Comparison of ENCODE assay signal across 29 cellular contexts in the genomic region with DNA sequence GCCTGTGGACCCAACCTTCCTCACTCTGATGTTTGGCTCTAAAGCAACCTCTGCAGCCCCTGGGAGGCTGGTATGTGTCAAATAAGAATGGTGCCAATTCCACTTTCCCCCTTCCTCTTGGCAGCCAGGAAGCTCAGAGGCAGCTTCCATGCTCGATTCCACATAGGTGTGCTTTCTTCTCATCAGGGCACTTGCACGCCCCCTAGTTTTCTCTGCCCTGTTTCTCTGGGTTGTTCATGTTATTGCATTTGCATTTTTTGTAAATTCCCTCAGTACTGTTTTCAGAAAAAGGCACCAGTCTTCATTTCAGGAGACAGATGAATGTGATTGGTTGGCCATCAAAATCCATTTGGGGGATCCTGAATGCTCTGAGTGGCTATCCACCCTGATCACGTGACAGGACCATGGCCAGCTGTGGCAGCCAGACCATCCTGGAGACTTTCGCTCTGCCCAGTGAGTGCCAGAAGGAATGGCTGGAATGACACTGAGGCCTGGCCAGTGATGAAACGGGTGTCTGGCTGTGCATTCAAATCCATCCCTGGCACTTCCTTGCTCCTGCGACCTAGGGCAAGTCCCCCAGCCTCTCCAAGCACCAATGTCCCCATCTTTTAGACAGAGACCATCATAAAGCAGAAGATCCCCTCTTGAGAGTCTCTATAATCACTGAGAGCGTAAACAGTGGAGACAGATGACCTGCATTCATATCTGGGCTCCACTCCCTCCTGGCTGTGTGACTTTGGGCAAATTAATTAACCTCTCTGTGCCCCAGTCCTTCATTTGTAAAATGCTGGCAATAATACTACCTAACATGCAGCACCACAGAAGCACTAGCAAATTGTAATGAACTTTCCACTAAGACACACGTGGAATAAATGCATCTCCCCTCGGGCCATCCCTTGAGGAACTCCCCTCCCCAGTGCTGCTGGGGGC. TPM values are rescaled to one million over a fixed set of nuclear protein-coding genes. Genes with fewer than 3 reads are reported as not detected.
"Had no signal": no experiment of that assay in that cellular context is flagged by ENCODE, and none has a peak within 500 bp of the region (broad histone marks: within the 10 kb centered on the region; RNA-seq: fewer than 3 reads in every experiment).

No MANE protein-coding gene starts in this region.

- H3K4me1 ChIP-seq: heart right ventricle, lower lobe of right lung, neural progenitor cell, upper lobe of right lung had no signal

- H3K4me3 ChIP-seq: heart right ventricle, lower lobe of right lung, mucosa of descending colon, neural progenitor cell, upper lobe of right lung had no signal

- H3K9me3 Mint-ChIP-seq: activated CD4-positive, alpha-beta T cell treated with anti-CD3 and anti-CD28 coated beads, Interleukin-2, amount 10 ng/mL, durations not matched to agents 7 days and 5 days; activated CD8-positive, alpha-beta T cell treated with anti-CD3 and anti-CD28 coated beads for 36 hours; activated naive CD4-positive, alpha-beta T cell treated with anti-CD3 and anti-CD28 coated beads, Interleukin-2, amount 50 U/mL, for 72 hours; dendritic cell treated with granulocyte-macrophage colony-stimulating factor and Interleukin-4, amounts not matched to agents 40 ng/mL and 50 ng/mL, for 4 days; neural progenitor cell had no signal

- H3K4me1 Mint-ChIP-seq: activated CD4-positive, alpha-beta T cell treated with anti-CD3 and anti-CD28 coated beads, Interleukin-2, amount 10 ng/mL, durations not matched to agents 7 days and 5 days; activated CD8-positive, alpha-beta memory T cell treated with anti-CD3 and anti-CD28 coated beads, Interleukin-2, amount 10 ng/mL, durations not matched to agents 7 days and 5 days; brain had no signal

- H3K4me3 Mint-ChIP-seq: activated CD4-positive, alpha-beta T cell treated with anti-CD3 and anti-CD28 coated beads, Interleukin-2, amount 10 ng/mL, durations not matched to agents 7 days and 5 days; activated CD8-positive, alpha-beta memory T cell treated with anti-CD3 and anti-CD28 coated beads, Interleukin-2, amount 10 ng/mL, durations not matched to agents 7 days and 5 days; activated CD8-positive, alpha-beta T cell treated with anti-CD3 and anti-CD28 coated beads for 36 hours; brain; dendritic cell treated with granulocyte-macrophage colony-stimulating factor and Interleukin-4, amounts not matched to agents 40 ng/mL and 50 ng/mL, for 4 days; naive B cell; neural progenitor cell had no signal

- H3K36me3 Mint-ChIP-seq: activated CD8-positive, alpha-beta memory T cell treated with anti-CD3 and anti-CD28 coated beads, Interleukin-2, amount 10 ng/mL, durations not matched to agents 7 days and 5 days; activated naive CD4-positive, alpha-beta T cell treated with anti-CD3 and anti-CD28 coated beads, Interleukin-2, amount 50 U/mL, for 72 hours; brain; naive B cell; neural progenitor cell had no signal

- H2AFZ ChIP-seq: neural progenitor cell had no signal

- H3K9me3 ChIP-seq: lower lobe of right lung, mucosa of descending colon, upper lobe of right lung had no signal

- H3K36me3 ChIP-seq: heart right ventricle, lower lobe of right lung, neural progenitor cell, upper lobe of right lung, WERI-Rb-1 had no signal

- H3K27ac Mint-ChIP-seq: activated CD4-positive, alpha-beta T cell treated with anti-CD3 and anti-CD28 coated beads, Interleukin-2, amount 10 ng/mL, durations not matched to agents 7 days and 5 days; activated CD8-positive, alpha-beta memory T cell treated with anti-CD3 and anti-CD28 coated beads, Interleukin-2, amount 10 ng/mL, durations not matched to agents 7 days and 5 days; activated CD8-positive, alpha-beta T cell treated with anti-CD3 and anti-CD28 coated beads for 36 hours; activated naive CD4-positive, alpha-beta T cell treated with anti-CD3 and anti-CD28 coated beads, Interleukin-2, amount 50 U/mL, for 72 hours; brain; dendritic cell treated with granulocyte-macrophage colony-stimulating factor and Interleukin-4, amounts not matched to agents 40 ng/mL and 50 ng/mL, for 4 days; neural progenitor cell; progenitor cell of endocrine pancreas had no signal

- ATAC-seq: activated CD8-positive, alpha-beta memory T cell treated with anti-CD3 and anti-CD28 coated beads, Interleukin-2, amount 10 ng/mL, durations not matched to agents 7 days and 5 days; activated CD8-positive, alpha-beta T cell treated with anti-CD3 and anti-CD28 coated beads for 36 hours; activated naive CD4-positive, alpha-beta T cell treated with anti-CD3 and anti-CD28 coated beads, Interleukin-2, amount 50 U/mL, for 72 hours; heart right ventricle; left lobe of liver; lower lobe of right lung; mucosa of descending colon; stimulated activated naive CD8-positive, alpha-beta T cell treated with anti-CD3 and anti-CD28 coated beads, Interleukin-15, Interleukin-2, amounts not matched to agents 100 U/mL and 50 U/mL, for 24 hours; upper lobe of right lung had no signal

- H3K4me2 ChIP-seq: neural progenitor cell had no signal

- H3K27me3 ChIP-seq: heart right ventricle, neural progenitor cell, upper lobe of right lung had no signal

- DNase-seq: activated CD4-positive, alpha-beta T cell treated with anti-CD3 and anti-CD28 coated beads, Interleukin-2, amount 10 ng/mL, durations not matched to agents 7 days and 5 days; activated CD4-positive, CD25-positive, alpha-beta regulatory T cell treated with anti-CD3 and anti-CD28 coated beads, Interleukin-2, amount 50 U/mL, for 72 hours; activated CD8-positive, alpha-beta memory T cell treated with anti-CD3 and anti-CD28 coated beads, Interleukin-2, amount 10 ng/mL, durations not matched to agents 7 days and 5 days; activated CD8-positive, alpha-beta T cell treated with anti-CD3 and anti-CD28 coated beads for 36 hours; aorta; caudate nucleus; effector CD4-positive, alpha-beta T cell; heart right ventricle; islet precursor cell; lower lobe of right lung; mesendoderm; mucosa of descending colon; naive B cell; stimulated activated CD4-positive, alpha-beta T cell treated with anti-CD3 and anti-CD28 coated beads, Interleukin-12 subunit alpha, Interleukin-12 subunit beta, amount 100 ng/mL, for 4 hours; stimulated activated CD4-positive, alpha-beta T cell treated with anti-CD3 and anti-CD28 coated beads, Interleukin-4, amount 100 ng/mL, for 4 hours; stimulated activated naive CD8-positive, alpha-beta T cell treated with anti-CD3 and anti-CD28 coated beads, Interleukin-15, Interleukin-2, amounts not matched to agents 100 U/mL and 50 U/mL, for 24 hours; upper lobe of right lung; WERI-Rb-1 had no signal

- FAIRE-seq: endometrium, TTC549 had no signal

- H3K27ac ChIP-seq: heart right ventricle, lower lobe of right lung, neural progenitor cell, upper lobe of right lung, WERI-Rb-1 had no signal

- H3K9ac ChIP-seq: neural progenitor cell had no signal

RNA-seq across cellular contexts. Expression of a gene that starts 56.4 kb away (rescaled TPM):
- total RNA-seq: activated CD4-positive, alpha-beta T cell treated with anti-CD3 and anti-CD28 coated beads, Interleukin-2, amount 10 ng/mL, durations not matched to agents 7 days and 5 days; activated CD8-positive, alpha-beta memory T cell treated with anti-CD3 and anti-CD28 coated beads, Interleukin-2, amount 10 ng/mL, durations not matched to agents 7 days and 5 days; activated CD8-positive, alpha-beta T cell treated with anti-CD3 and anti-CD28 coated beads for 36 hours; aorta; fibroblast of villous mesenchyme; heart right ventricle; left lobe of liver; omental fat pad; progenitor cell of endocrine pancreas; subcutaneous adipose tissue; upper lobe of right lung had no signal
- polyA plus RNA-seq: aorta, heart right ventricle had no signal
